ENCODE assay signal across 8 cellular contexts in the genomic region with DNA sequence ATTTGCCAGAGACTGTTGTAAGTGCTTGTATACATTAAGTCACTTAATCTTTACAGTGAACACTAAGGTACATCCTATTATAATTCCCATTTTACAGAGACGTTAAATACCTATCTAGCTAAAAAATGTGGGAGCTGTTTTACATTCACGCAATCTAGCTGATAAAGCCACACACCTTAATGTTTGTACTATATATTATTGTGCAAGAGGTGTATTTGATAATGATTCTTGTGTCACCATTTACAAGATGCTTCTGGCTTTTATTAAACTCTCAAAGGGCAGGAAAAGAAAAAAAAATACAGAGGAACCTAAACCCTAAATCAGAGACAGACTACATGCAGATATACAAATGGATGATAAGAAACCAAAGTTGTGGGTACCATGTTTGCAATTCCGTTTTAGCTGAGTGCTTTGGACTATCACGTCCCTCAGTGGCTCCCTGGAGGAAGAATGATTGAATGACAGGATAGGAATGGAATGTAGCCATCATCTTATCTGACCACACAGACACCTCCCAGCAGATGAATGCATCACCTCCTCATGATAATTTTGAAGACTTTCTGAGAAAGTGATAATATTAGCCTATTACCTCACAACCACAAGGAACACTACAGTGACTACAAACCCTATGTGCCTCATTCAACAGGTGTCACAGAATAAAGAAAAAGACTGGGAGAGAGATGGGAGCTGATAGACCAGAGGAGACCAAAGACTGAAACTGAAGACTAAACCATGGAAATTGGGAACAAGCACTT.
DNase-seq lines count a peak whose midpoint lies in the region; ATAC-seq and TF ChIP-seq lines count a peak whose summit lies in the region.

No MANE protein-coding gene starts in this region.

- H3K27ac ChIP-seq in GM23248 (no peak overlapping the region), Peyer's patch (peak overlapping the region in 3 of 4 donors; percentile 66 to 93 (median 83)), parathyroid adenoma (no peak overlapping the region)

- H3K4me1 ChIP-seq in GM23248 (ENCODE audit: insufficient read depth) (peaks cover 7% of the 10 kb centered on the region; the same call in 1 of the 2 replicates), Peyer's patch (peaks cover 0 to 10% (median 2%) of the 10 kb centered on the region in 4 donors), parathyroid adenoma (peaks cover 5% of the 10 kb centered on the region)

- H3K4me2 ChIP-seq in GM23248 (ENCODE audit: unreplicated experiment) (peak overlapping the region; percentile 76), parathyroid adenoma (ENCODE audit: low read length) (peak overlapping the region; percentile 96)

- peak; percentile 28 for DNase-seq in GM23248
- no peak for DNase-seq in Peyer's patch
- peak; percentile 84 for DNase-seq in epithelial cell of proximal tubule (ENCODE audit: low read depth)
- DNase-seq in HuH-7 (ENCODE audit: low spot score): no peak
- no peak for DNase-seq in CD1c-positive myeloid dendritic cell (ENCODE audit: extremely low spot score)

- H3K9ac ChIP-seq in GM23248 (peak overlapping the region; percentile 76; the same call in 1 of the 2 replicates), parathyroid adenoma (no peak overlapping the region)

- WGBS in GM23248 (ENCODE audit: low coverage in 1 of 2, low lambda C conversion rate in 2 of 2, missing lambda C conversion rate in 2 of 2), 2 experiments: 49 to 50% methylated on average over 4 of the region's 4 CpGs

- in situ Hi-C loops in GM23248 (cut with MboI): no loop called here

- H3K27me3 ChIP-seq in GM23248 (replicated peaks; ENCODE audit: insufficient read depth): no peaks in the 10 kb centered on the region
- no peaks in the 10 kb centered on the region for H3K27me3 ChIP-seq in Peyer's patch
- H3K27me3 ChIP-seq in parathyroid adenoma (ENCODE audit: control insufficient read depth, insufficient read depth, low read length): no peaks in the 10 kb centered on the region

- TF ChIP-seq CTCF in Peyer's patch (IDR thresholded peaks at IDR 0.05) (peak in 3 of 6 experiments; percentile 21 to 39 (median 25)), epithelial cell of proximal tubule (conservative IDR thresholded peaks at IDR 0.05; ENCODE audit: low read depth, low read length) (no peak), parathyroid adenoma (IDR thresholded peaks at IDR 0.05) (no peak)

- H3K36me3 ChIP-seq in GM23248 (ENCODE audit: low read depth) (no peaks in the 10 kb centered on the region), Peyer's patch (no peaks in the 10 kb centered on the region), parathyroid adenoma (ENCODE audit: control insufficient read depth, insufficient read depth, low read length) (no peaks in the 10 kb centered on the region)

- TF ChIP-seq POLR2A in Peyer's patch (IDR thresholded peaks at IDR 0.05): no peak

- no peak for ATAC-seq in GM21423 (IDR thresholded peaks at IDR 0.05; ENCODE audit: unreplicated experiment)
- no peak for ATAC-seq in GM21529 (IDR thresholded peaks at IDR 0.05; ENCODE audit: unreplicated experiment)

- no peaks in the 10 kb centered on the region for H3K9me2 ChIP-seq in GM23248 (ENCODE audit: insufficient read depth)

- H3K9me3 ChIP-seq in GM23248 (ENCODE audit: low read depth) (no peaks in the 10 kb centered on the region), Peyer's patch (no peaks in the 10 kb centered on the region), parathyroid adenoma (ENCODE audit: control insufficient read depth, low read length) (no peaks in the 10 kb centered on the region)

- H2AFZ ChIP-seq in GM23248: peak overlapping the region; percentile 86
- H2AFZ ChIP-seq in parathyroid adenoma: peak overlapping the region; percentile 91

- H4K20me1 ChIP-seq in GM23248 (ENCODE audit: insufficient read depth): no peaks in the 10 kb centered on the region

- H3K79me2 ChIP-seq in GM23248 (ENCODE audit: insufficient read depth) (no peaks in the 10 kb centered on the region), parathyroid adenoma (no peaks in the 10 kb centered on the region)

- H3K4me3 ChIP-seq in GM23248 (peak overlapping the region; percentile 69), Peyer's patch (peak overlapping the region in 3 of 4 donors; percentile 36 to 75 (median 58)), epithelial cell of proximal tubule (ENCODE audit: low read depth, low read length) (peak overlapping the region; percentile 71), parathyroid adenoma (ENCODE audit: low read depth, low read length) (peak overlapping the region; percentile 96)

- peaks cover 7% of the 10 kb centered on the region; the same call in 1 of the 2 replicates for H3F3A ChIP-seq in GM23248 (ENCODE audit: insufficient read depth)

Comparison
In these comparisons a context has a peak if more than half of its experiments do, and no peak if none do; other contexts are left out.
1. DNase-seq: peak in GM23248 (single experiment) and epithelial cell of proximal tubule (single experiment); none in Peyer's patch (0 of 3), HuH-7 (single experiment) and CD1c-positive myeloid dendritic cell (single experiment).
2. H3K27ac ChIP-seq: peak in Peyer's patch (3 of 4); none in GM23248 (single experiment) and parathyroid adenoma (single experiment).
3. Peak in every context shown above with its lines, with median percentiles within 50 percentile points of each other: H3K4me3 ChIP-seq.